ENCODE assay signal across 8 cellular contexts in genomic region chr18:2654105-2654827, GRCh38. TPM values are rescaled to one million over a fixed set of nuclear protein-coding genes. Genes with fewer than 3 reads are reported as not detected.
DNase-seq lines count a peak whose midpoint lies in the region; ATAC-seq, FAIRE-seq and TF ChIP-seq lines count a peak whose summit lies in the region.

No MANE protein-coding gene starts in this region.

- POLR2A ChIA-PET in A673 (lab: Charles Lee; ENCODE audit: low non-redundant PET), result no interaction called here

- H3K27me3 ChIP-seq in A673 (replicated peaks; ENCODE audit: insufficient read depth, low read depth, low read length, poor library complexity) (no peaks in the 10 kb centered on the region), bronchial epithelial cell (ENCODE audit: control insufficient read depth, insufficient read depth, low read length) (no peaks in the 10 kb centered on the region), mucosa of rectum (ENCODE audit: control insufficient read depth in 2 of 2, insufficient read depth in 2 of 2, low read length in 2 of 2) (no peaks in the 10 kb centered on the region)

- ATAC-seq in GM18861 (IDR thresholded peaks at IDR 0.05; ENCODE audit: unreplicated experiment), result no peak
- ATAC-seq in HG02884 (IDR thresholded peaks at IDR 0.05; ENCODE audit: unreplicated experiment), result no peak
- ATAC-seq in GM19324 (IDR thresholded peaks at IDR 0.05; ENCODE audit: low FRiP score, unreplicated experiment), result no peak

- H3K36me3 ChIP-seq in A673 (ENCODE audit: insufficient read depth, low read length, poor library complexity, severe bottlenecking) (no peaks in the 10 kb centered on the region), bronchial epithelial cell (ENCODE audit: control insufficient read depth, insufficient read depth, low read length) (no peaks in the 10 kb centered on the region), mucosa of rectum (ENCODE audit: control insufficient read depth in 2 of 2, insufficient read depth in 2 of 2, low read length in 2 of 2) (no peaks in the 10 kb centered on the region)

- H3K27ac ChIP-seq in A673 (ENCODE audit: low read depth, low read length, poor library complexity, severe bottlenecking) (no peak overlapping the region), mucosa of rectum (ENCODE audit: low read depth in 2 of 2, low read length in 2 of 2) (peak overlapping the region; percentile 98)

- TF ChIP-seq CTCF in A673 (conservative IDR thresholded peaks at IDR 0.05; ENCODE audit: low read depth, low read length) (no peak), HFF-Myc (IDR thresholded peaks at IDR 0.05; ENCODE audit: low read depth, low read length, missing control alignments) (no peak), bronchial epithelial cell (IDR thresholded peaks at IDR 0.05; ENCODE audit: insufficient read depth, low read length, severe bottlenecking) (no peak)

- DNase-seq in A673 (ENCODE audit: low spot score) (no peak), HFF-Myc (ENCODE audit: extremely low read depth, low read depth) (no peak), bronchial epithelial cell (ENCODE audit: low read depth) (peak; percentile 17), NCI-H1436 treated with DMSO at 0.1 percent for 48 hours (lab: John Stamatoyannopoulos, UW) (no peak)

- no peak for FAIRE-seq in bronchial epithelial cell (lab: Jason Lieb, UNC)

- H3K9ac ChIP-seq in mucosa of rectum (ENCODE audit: low read depth in 1 of 2, low read length in 2 of 2), result peak overlapping the region; percentile 96 to 98

- CTCF ChIA-PET in A673 (lab: Charles Lee), result no interaction called here

- intact Hi-C loops in A673 (cut with micrococcal nuclease; ENCODE audit: unreplicated experiment), result loop anchor here (10.0 kb wide), 1 partner anchor 251 kb away; no protein-coding TSS in a partner anchor

- H3K4me3 ChIP-seq in A673 (ENCODE audit: low read depth, low read length, poor library complexity, severe bottlenecking), result peak overlapping the region; percentile 98
- peak overlapping the region; percentile 96 for H3K4me3 ChIP-seq in HFF-Myc (replicated peaks; ENCODE audit: low read depth, low read length)
- peak overlapping the region; percentile 97 for H3K4me3 ChIP-seq in bronchial epithelial cell (ENCODE audit: low read depth, low read length)
- H3K4me3 ChIP-seq in mucosa of rectum (ENCODE audit: low read length in 2 of 2), result peak overlapping the region; percentile 82 to 91

- TSS peak; percentile 78 for BruUV-seq in A673 (replicated peaks; lab: Mats Ljungman, UMichigan)

- peaks cover 5% of the 10 kb centered on the region for H3K4me1 ChIP-seq in A673 (ENCODE audit: insufficient read depth, low read length, poor library complexity, severe bottlenecking)
- H3K4me1 ChIP-seq in mucosa of rectum (ENCODE audit: control insufficient read depth in 2 of 2, insufficient read depth in 2 of 2, low read length in 2 of 2), result peaks cover 16 to 18% of the 10 kb centered on the region in 2 donors

- H3K9me3 ChIP-seq in A673 (ENCODE audit: low read depth, low read length, poor library complexity, severe bottlenecking), result no peaks in the 10 kb centered on the region
- H3K9me3 ChIP-seq in mucosa of rectum (ENCODE audit: control insufficient read depth in 2 of 2, low read length in 2 of 2), result no peaks in the 10 kb centered on the region

RNA-seq across cellular contexts. Expression of gene SMCHD1, which starts 1.3 kb away (rescaled TPM):
- 74.0 and 80.9 TPM in 2 replicates for total RNA-seq in A673 (2021)
- 42.1 and 45.3 TPM in 2 replicates for total RNA-seq in bronchial epithelial cell
